Comparison of ENCODE assay signal across 8 cellular contexts in the genomic region with DNA sequence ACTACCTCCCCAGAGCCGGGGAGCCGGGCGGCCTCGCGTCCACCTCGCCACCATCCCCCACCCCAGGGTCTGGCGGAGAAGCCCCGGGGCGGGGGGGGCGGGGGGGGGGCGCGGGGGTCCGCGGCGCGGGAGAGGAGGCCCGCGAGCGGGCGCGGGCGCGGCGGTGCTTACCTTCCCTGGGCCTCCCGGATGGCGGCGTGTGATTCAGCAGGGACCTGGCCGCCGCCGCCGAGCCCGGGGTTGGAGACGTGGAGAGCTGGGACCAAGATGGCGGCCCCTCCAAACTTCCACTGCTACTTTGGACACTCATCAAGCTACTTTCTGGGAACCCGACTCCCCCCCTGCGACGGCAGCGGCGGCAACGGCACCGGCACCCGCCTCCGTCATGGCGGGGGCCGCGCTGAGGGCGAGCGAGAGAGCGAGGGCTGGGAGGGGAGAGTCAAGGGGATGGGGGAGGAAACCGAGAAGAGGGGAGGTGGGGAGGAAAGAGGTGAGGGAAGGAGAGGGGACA. TPM values are rescaled to one million over a fixed set of nuclear protein-coding genes. Genes with fewer than 3 reads are reported as not detected.
DNase-seq lines count a peak whose midpoint lies in the region; ATAC-seq lines count a peak whose summit lies in the region.

No MANE protein-coding gene starts in this region.

- H3K9me3 ChIP-seq in ectodermal cell (ENCODE audit: control insufficient read depth, low read length), result no peaks in the 10 kb centered on the region

- 0% methylated on average over 50 of the region's 50 CpGs for WGBS in ectodermal cell, 2 experiments

- H3K27me3 Mint-ChIP-seq in memory B cell, result no peaks in the 10 kb centered on the region

- peak overlapping the region; percentile 100 for H3K4me3 Mint-ChIP-seq in memory B cell

- H3K27me3 ChIP-seq in ectodermal cell (ENCODE audit: control insufficient read depth, insufficient read depth, low read length, poor library complexity, severe bottlenecking), result no peaks in the 10 kb centered on the region

- ATAC-seq in GM18511 (IDR thresholded peaks at IDR 0.05; ENCODE audit: unreplicated experiment) (peak; percentile 24), HG02885 (IDR thresholded peaks at IDR 0.05; ENCODE audit: poor library complexity, unreplicated experiment) (peak; percentile 26), memory B cell (ENCODE audit: low read depth) (peak; percentile 26)

- peaks cover 4% of the 10 kb centered on the region for H3K36me3 Mint-ChIP-seq in memory B cell

- H3K36me3 ChIP-seq in ectodermal cell (ENCODE audit: control insufficient read depth, insufficient read depth, low read length), result no peaks in the 10 kb centered on the region

- peak overlapping the region; percentile 98 for H3K27ac Mint-ChIP-seq in memory B cell

- peak overlapping the region; percentile 97 for H3K27ac ChIP-seq in ectodermal cell (ENCODE audit: insufficient read depth, low read depth, low read length, poor library complexity, severe bottlenecking)

- peaks cover 6% of the 10 kb centered on the region for H3K4me1 ChIP-seq in ectodermal cell (ENCODE audit: control insufficient read depth, insufficient read depth, low read length)

- peak; percentile 56 for DNase-seq in NCI-H2196 treated with DMSO at 0.1 percent for 48 hours (lab: John Stamatoyannopoulos, UW; ENCODE audit: unreplicated experiment)
- DNase-seq in activated CD4-positive, alpha-beta T cell treated with anti-CD3 and anti-CD28 coated beads, Interleukin-2, amount 50 U/mL, for 48 hours, result peak; percentile 73 to 78
- peak; percentile 57 to 74 for DNase-seq in memory B cell (ENCODE audit: low spot score in 2 of 2)
- peak; percentile 40 to 68 (median 56) for DNase-seq in stimulated activated CD4-positive, alpha-beta T cell treated with anti-CD3 and anti-CD28 coated beads, TNF-alpha, amount 100 ng/mL, for 48 hours (ENCODE audit: low read depth in 3 of 3)
- DNase-seq in GF-D8 (lab: John Stamatoyannopoulos, UW), result no peak

- no peaks in the 10 kb centered on the region for H3K9me3 Mint-ChIP-seq in memory B cell

- H3K4me1 Mint-ChIP-seq in memory B cell, result peaks cover 35% of the 10 kb centered on the region

- H3K4me3 ChIP-seq in ectodermal cell (ENCODE audit: insufficient read depth, low read depth, low read length), result peak overlapping the region; percentile 86

RNA-seq across cellular contexts. Expression of a gene that starts 0.5 kb away (rescaled TPM):
- polyA plus RNA-seq in ectodermal cell (2013, experiment 1 of 4), result 44.5 TPM
- 48.1 TPM for polyA plus RNA-seq in ectodermal cell (2013, experiment 2 of 4)
- 36.1 TPM for polyA plus RNA-seq in ectodermal cell (2013, experiment 3 of 4)
- polyA plus RNA-seq in ectodermal cell (2013, experiment 4 of 4), result 41.9 TPM
